ENCODE assay signal across 9 cellular contexts in the genomic region with DNA sequence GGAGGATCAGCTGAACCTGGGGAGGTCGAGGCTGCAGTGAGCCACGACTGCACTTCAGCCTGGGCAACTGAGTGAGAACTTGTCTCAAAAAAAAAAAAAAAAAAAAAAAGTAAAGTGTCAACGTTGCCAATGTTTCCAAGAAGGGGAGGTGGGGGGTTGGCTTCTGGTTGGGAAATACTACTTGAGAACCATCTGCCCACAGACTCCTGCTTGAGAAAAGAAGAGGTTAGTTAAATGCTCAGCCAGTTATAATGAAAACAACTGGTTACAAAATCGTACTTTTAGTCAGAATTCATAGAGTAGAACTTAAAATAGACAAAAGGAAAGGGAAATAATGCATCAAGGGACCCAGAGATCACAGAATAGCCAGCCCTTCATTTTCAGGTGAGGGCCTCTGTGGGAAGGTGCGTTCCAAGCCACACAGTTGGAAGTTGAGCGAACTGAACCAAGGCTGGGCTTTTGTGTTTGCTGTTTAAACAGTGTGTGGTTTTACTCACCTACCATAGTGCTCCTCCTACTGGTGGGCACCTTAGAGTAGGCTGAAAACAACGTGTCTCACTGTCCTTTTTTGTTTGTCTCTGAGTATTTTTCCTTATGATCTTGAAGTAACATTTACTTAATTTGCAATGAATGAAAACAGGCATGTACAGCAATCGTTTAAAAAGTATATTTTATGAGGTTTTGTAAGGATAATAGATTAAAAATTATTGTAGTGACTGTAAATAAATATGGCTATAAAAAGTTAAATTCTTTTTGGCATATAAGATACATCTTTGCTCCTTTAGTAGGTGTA.
DNase-seq lines count a peak whose midpoint lies in the region; ATAC-seq, FAIRE-seq and TF ChIP-seq lines count a peak whose summit lies in the region.
"Had no signal": no experiment of that assay in that cellular context is flagged by ENCODE, and none has a peak within 500 bp of the region (broad histone marks: within the 10 kb centered on the region; RNA-seq: fewer than 3 reads in every experiment).

No MANE protein-coding gene starts in this region.

- FAIRE-seq in RCC 7860 (lab: Jason Lieb, UNC) (peak; percentile 81), pancreas (lab: Jason Lieb, UNC) (no peak)
- FAIRE-seq: islet of Langerhans had no signal

- intact Hi-C loops in pancreas (cut with DNase I) (loop anchor here in 1 of 3 donors (10.0 kb wide), 1 partner anchor 285 kb away; no protein-coding TSS in a partner anchor), uterus (cut with DNase I; ENCODE audit: low total_unique reads) (no loop called here)

- H3K27me3 ChIP-seq in HUES64 (ENCODE audit: insufficient read depth, low read length) (no peaks in the 10 kb centered on the region), pancreas (no peaks in the 10 kb centered on the region), uterus (no peaks in the 10 kb centered on the region)

- DNase-seq in DMS 273 (lab: John Stamatoyannopoulos, UW; ENCODE audit: unreplicated experiment) (peak; percentile 93), RCC 7860 (ENCODE audit: low spot score) (peak; percentile 80), fibroblast of the conjunctiva (ENCODE audit: low read depth) (peak; percentile 68), pancreas (peak in 5 of 6 donors; percentile 57 to 86 (median 76)), uterus (peak; percentile 39 to 73)
- DNase-seq in activated T-cell treated with anti-CD3 and anti-CD28 coated beads, Interleukin-2, amount 50 U/mL, for 48 hours: peak; percentile 78 to 82

- TF ChIP-seq CTCF in pancreas (IDR thresholded peaks at IDR 0.05) (peak; percentile 34 to 54 (median 51)), uterus (IDR thresholded peaks at IDR 0.05) (peak; percentile 74 to 84 (median 77))

- H3K27ac ChIP-seq in HUES64 (ENCODE audit: low read depth, low read length) (peak overlapping the region; percentile 22; the same call in 1 of the 2 replicates), pancreas (peak overlapping the region; percentile 51 to 87 (median 74)), uterus (peak overlapping the region in 1 of 2 donors; percentile 26)

- TF ChIP-seq POLR2A in uterus (IDR thresholded peaks at IDR 0.05): no peak

- H3K9ac ChIP-seq in HUES64 (ENCODE audit: low read depth, low read length): no peak overlapping the region

- H3K36me3 ChIP-seq in HUES64 (ENCODE audit: insufficient read depth, low read length) (no peaks in the 10 kb centered on the region), pancreas (no peaks in the 10 kb centered on the region), uterus (no peaks in the 10 kb centered on the region)

- H3K4me1 ChIP-seq in HUES64 (ENCODE audit: insufficient read depth, low read length) (peaks cover 73% of the 10 kb centered on the region), pancreas (peaks cover 37 to 64% (median 55%) of the 10 kb centered on the region in 3 donors), uterus (no peaks in the 10 kb centered on the region)

- H3K9me3 ChIP-seq in HUES64 (ENCODE audit: insufficient read depth, low read depth, low read length) (no peaks in the 10 kb centered on the region), pancreas (no peaks in the 10 kb centered on the region), uterus (no peaks in the 10 kb centered on the region)

- no peak overlapping the region for H3K4me3 ChIP-seq in HUES64 (ENCODE audit: low read length)
- no peak overlapping the region for H3K4me3 ChIP-seq in pancreas
- no peak overlapping the region for H3K4me3 ChIP-seq in uterus

- ATAC-seq in GM21423 (IDR thresholded peaks at IDR 0.05; ENCODE audit: unreplicated experiment) (peak; percentile 59), pancreas (peak; percentile 67 to 86 (median 80))

- 29% methylated on average over 8 of the region's 8 CpGs for WGBS in HUES64
- 9 to 12% methylated on average over 8 of the region's 8 CpGs for WGBS in pancreas, 2 donors
